In the genomic region with DNA sequence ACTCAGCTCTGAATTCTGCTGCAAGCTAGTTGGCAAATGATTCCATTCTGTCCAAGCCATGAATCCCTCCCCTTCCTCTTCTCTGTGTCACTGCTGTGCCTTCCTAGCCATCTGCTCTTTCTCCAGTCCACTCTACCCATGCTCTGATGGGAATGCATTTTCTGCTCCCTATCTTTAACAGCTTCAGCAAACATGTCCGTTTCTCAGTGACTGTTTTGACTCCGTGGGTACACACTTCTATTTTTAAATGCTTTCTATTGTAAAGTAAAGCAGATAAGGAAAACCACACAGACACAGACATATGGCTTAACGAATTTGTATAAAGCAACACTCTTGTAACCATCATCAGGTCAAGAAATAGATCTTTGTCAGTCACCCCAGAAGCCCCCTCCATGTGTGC, we compare ENCODE assay signal across 1 cellular context.
TF ChIP-seq lines count a peak whose summit lies in the region.

No MANE protein-coding gene starts in this region.

TF ChIP-seq in SK-N-SH treated with all-trans-retinoic acid at 6 μM for 48 hours, 23 proteins besides CTCF, POLR2A, EP300 and RAD21 (continued from another document):
- TF ChIP-seq, protein P1, sequence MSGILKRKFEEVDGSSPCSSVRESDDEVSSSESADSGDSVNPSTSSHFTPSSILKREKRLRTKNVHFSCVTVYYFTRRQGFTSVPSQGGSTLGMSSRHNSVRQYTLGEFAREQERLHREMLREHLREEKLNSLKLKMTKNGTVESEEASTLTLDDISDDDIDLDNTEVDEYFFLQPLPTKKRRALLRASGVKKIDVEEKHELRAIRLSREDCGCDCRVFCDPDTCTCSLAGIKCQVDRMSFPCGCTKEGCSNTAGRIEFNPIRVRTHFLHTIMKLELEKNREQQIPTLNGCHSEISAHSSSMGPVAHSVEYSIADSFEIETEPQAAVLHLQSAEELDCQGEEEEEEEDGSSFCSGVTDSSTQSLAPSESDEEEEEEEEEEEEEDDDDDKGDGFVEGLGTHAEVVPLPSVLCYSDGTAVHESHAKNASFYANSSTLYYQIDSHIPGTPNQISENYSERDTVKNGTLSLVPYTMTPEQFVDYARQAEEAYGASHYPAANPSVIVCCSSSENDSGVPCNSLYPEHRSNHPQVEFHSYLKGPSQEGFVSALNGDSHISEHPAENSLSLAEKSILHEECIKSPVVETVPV (CRISPR knock-in tag; IDR thresholded peaks at IDR 0.05), result no peak
